Comparison of ENCODE assay signal across 21 cellular contexts in genomic region chr1:51416910-51417309, GRCh38.
"Had no signal": no experiment of that assay in that cellular context is flagged by ENCODE, and none has a peak within 500 bp of the region (broad histone marks: within the 10 kb centered on the region; RNA-seq: fewer than 3 reads in every experiment).

No MANE protein-coding gene starts in this region.

- H3K9me3 Mint-ChIP-seq: activated naive CD4-positive, alpha-beta T cell treated with anti-CD3 and anti-CD28 coated beads, Interleukin-2, amount 50 U/mL, for 72 hours; nephron; stimulated activated naive CD8-positive, alpha-beta T cell treated with anti-CD3 and anti-CD28 coated beads, Interleukin-15, Interleukin-2, amounts not matched to agents 100 ng/mL and 50 ng/mL, for 24 hours had no signal

- H3K27ac ChIP-seq: esophagus muscularis mucosa, foreskin keratinocyte, thyroid gland, upper lobe of right lung, VCaP had no signal

- H3K4me3 ChIP-seq: esophagus muscularis mucosa, mucosa of descending colon, thyroid gland, upper lobe of right lung had no signal

- ATAC-seq: activated naive CD4-positive, alpha-beta T cell treated with anti-CD3 and anti-CD28 coated beads, Interleukin-2, amount 50 U/mL, for 72 hours; activated T-cell treated with anti-CD3 and anti-CD28 coated beads, Interleukin-2, amount 50 U/mL, for 72 hours; foreskin keratinocyte; left ventricle myocardium superior; mucosa of descending colon; upper lobe of right lung had no signal

- H3K9me3 ChIP-seq: esophagus muscularis mucosa, mucosa of descending colon, thyroid gland, upper lobe of right lung had no signal

- H3K27ac Mint-ChIP-seq: activated naive CD4-positive, alpha-beta T cell treated with anti-CD3 and anti-CD28 coated beads, Interleukin-2, amount 50 U/mL, for 72 hours; activated T-cell treated with anti-CD3 and anti-CD28 coated beads, Interleukin-2, amount 50 U/mL, for 72 hours; brain; nephron; progenitor cell of endocrine pancreas; stimulated activated naive CD8-positive, alpha-beta T cell treated with anti-CD3 and anti-CD28 coated beads, Interleukin-15, Interleukin-2, amounts not matched to agents 100 ng/mL and 50 ng/mL, for 24 hours had no signal

- H3K27me3 ChIP-seq: esophagus muscularis mucosa, foreskin keratinocyte, thyroid gland, upper lobe of right lung had no signal

- H3K4me1 ChIP-seq: foreskin keratinocyte, thyroid gland, upper lobe of right lung had no signal

- H3K4me3 Mint-ChIP-seq: activated T-cell treated with anti-CD3 and anti-CD28 coated beads, Interleukin-2, amount 50 U/mL, for 72 hours; nephron; stimulated activated naive CD8-positive, alpha-beta T cell treated with anti-CD3 and anti-CD28 coated beads, Interleukin-15, Interleukin-2, amounts not matched to agents 100 ng/mL and 50 ng/mL, for 24 hours had no signal

- H3K27me3 Mint-ChIP-seq: progenitor cell of endocrine pancreas; stimulated activated naive CD8-positive, alpha-beta T cell treated with anti-CD3 and anti-CD28 coated beads, Interleukin-15, Interleukin-2, amounts not matched to agents 100 ng/mL and 50 ng/mL, for 24 hours had no signal

- DNase-seq: activated CD4-positive, alpha-beta T cell treated with anti-CD3 and anti-CD28 coated beads for 4 hours; activated CD4-positive, alpha-beta T cell treated with anti-CD3 and anti-CD28 coated beads, Interleukin-2, amount 50 U/mL, for 4 hours; activated naive CD4-positive, alpha-beta T cell; activated T-cell treated with anti-CD3 and anti-CD28 coated beads for 4 hours; activated T-cell treated with anti-CD3 and anti-CD28 coated beads, Interleukin-2, amount 50 U/mL, for 72 hours; anterior cingulate cortex; caudate nucleus; foreskin keratinocyte; islet precursor cell; left ventricle myocardium superior; mucosa of descending colon; stimulated activated CD4-positive, alpha-beta T cell treated with anti-CD3 and anti-CD28 coated beads, Interleukin-4, amount 100 ng/mL, for 1 hour; thyroid gland; upper lobe of right lung had no signal
